In genomic region chr9:27483576-27483975, GRCh38 we compare ENCODE assay signal across 29 cellular contexts. TPM values are rescaled to one million over a fixed set of nuclear protein-coding genes. Genes with fewer than 3 reads are reported as not detected.
"Had no signal": no experiment of that assay in that cellular context is flagged by ENCODE, and none has a peak within 500 bp of the region (broad histone marks: within the 10 kb centered on the region; RNA-seq: fewer than 3 reads in every experiment).

No MANE protein-coding gene starts in this region.

- H3K4me1 ChIP-seq: body of pancreas, left lung, prostate gland, right atrium auricular region, suprapubic skin had no signal

- H3K36me3 ChIP-seq: cardiac muscle cell, left lung, ovary, prostate gland, right atrium auricular region, suprapubic skin, tibial nerve had no signal

- H3K27me3 Mint-ChIP-seq: activated naive CD8-positive, alpha-beta T cell treated with anti-CD3 and anti-CD28 coated beads for 36 hours; dendritic cell treated with granulocyte-macrophage colony-stimulating factor and Interleukin-4, amounts not matched to agents 40 ng/mL and 50 ng/mL, for 4 days; natural killer cell treated with Interleukin-12 subunit alpha and Interleukin-12 subunit beta and Interleukin-15 and Interleukin-18, amount 100 ng/mL, for 72 hours had no signal

- H3K27ac Mint-ChIP-seq: activated naive CD8-positive, alpha-beta T cell treated with anti-CD3 and anti-CD28 coated beads for 36 hours; dendritic cell treated with granulocyte-macrophage colony-stimulating factor and Interleukin-4, amounts not matched to agents 40 ng/mL and 50 ng/mL, for 4 days; natural killer cell treated with Interleukin-12 subunit alpha and Interleukin-12 subunit beta and Interleukin-15 and Interleukin-18, amount 100 ng/mL, for 72 hours had no signal

- H3K9me3 ChIP-seq: body of pancreas, ovary, prostate gland, suprapubic skin had no signal

- H3K27me3 ChIP-seq: body of pancreas, cardiac muscle cell, left lung, ovary, right atrium auricular region, stomach, suprapubic skin, tibial nerve had no signal

- H3K4me3 ChIP-seq: body of pancreas, cardiac muscle cell, left lung, lung, ovary, prostate gland, right atrium auricular region, stomach, suprapubic skin, tibial nerve had no signal

- H3K36me3 Mint-ChIP-seq: activated naive CD8-positive, alpha-beta T cell treated with anti-CD3 and anti-CD28 coated beads for 36 hours had no signal

- DNase-seq: activated CD4-positive, alpha-beta T cell treated with anti-CD3 and anti-CD28 coated beads for 4 hours; activated CD4-positive, alpha-beta T cell treated with anti-CD3 and anti-CD28 coated beads, Interleukin-2, amount 50 U/mL, for 48 hours; activated CD4-positive, CD25-positive, alpha-beta regulatory T cell; activated CD8-positive, alpha-beta memory T cell treated with anti-CD3 and anti-CD28 coated beads, Interleukin-2, amount 50 U/mL, for 48 hours; activated naive CD4-positive, alpha-beta T cell treated with Interleukin-2 at 50 U/mL for 16 hours; activated naive CD8-positive, alpha-beta T cell treated with anti-CD3 and anti-CD28 coated beads for 36 hours; activated T-cell treated with anti-CD3 and anti-CD28 coated beads, Interleukin-2, amount 50 U/mL, for 48 hours; body of pancreas; effector memory CD4-positive, alpha-beta T cell; foreskin melanocyte; hippocampal formation; kidney glomerular epithelial cell; left lung; ovary; stimulated activated CD4-positive, alpha-beta T cell treated with anti-CD3 and anti-CD28 coated beads, Interleukin-1b, Interleukin-23, amount 100 ng/mL, for 48 hours; stomach; T1000 had no signal

- H3K27ac ChIP-seq: body of pancreas, cardiac muscle cell, left lung, ovary, prostate gland, right atrium auricular region, stomach, suprapubic skin, tibial nerve had no signal

- ATAC-seq: body of pancreas; left lung; natural killer cell treated with Interleukin-12 subunit alpha and Interleukin-12 subunit beta and Interleukin-15 and Interleukin-18, amount 100 ng/mL, for 72 hours had no signal

- H3K4me3 Mint-ChIP-seq: activated naive CD8-positive, alpha-beta T cell treated with anti-CD3 and anti-CD28 coated beads for 36 hours; dendritic cell treated with granulocyte-macrophage colony-stimulating factor and Interleukin-4, amounts not matched to agents 40 ng/mL and 50 ng/mL, for 4 days; natural killer cell treated with Interleukin-12 subunit alpha and Interleukin-12 subunit beta and Interleukin-15 and Interleukin-18, amount 100 ng/mL, for 72 hours had no signal

RNA-seq across cellular contexts. Expression of gene IFNK, which starts 40.5 kb away (rescaled TPM):
- total RNA-seq: activated CD8-positive, alpha-beta memory T cell treated with anti-CD3 and anti-CD28 coated beads for 36 hours; activated naive CD8-positive, alpha-beta T cell treated with anti-CD3 and anti-CD28 coated beads for 36 hours; body of pancreas; cardiac muscle cell; left lung; lung; natural killer cell treated with Interleukin-12 subunit alpha and Interleukin-12 subunit beta and Interleukin-15 and Interleukin-18, amount 100 ng/mL, for 72 hours; ovary; prostate gland; right atrium auricular region; skeletal muscle tissue; stomach; suprapubic skin; T-helper 1 cell treated with Interleukin-12 subunit alpha and Interleukin-12 subunit beta and Interleukin-4 antibody, amounts not matched to agents 30 ng/mL and 1 ng/mL, for 36 hours; tibial nerve; urinary bladder had no signal
